In genomic region chr20:57509665-57510237, GRCh38 we compare ENCODE assay signal across 9 cellular contexts. TPM values are rescaled to one million over a fixed set of nuclear protein-coding genes. Genes with fewer than 3 reads are reported as not detected.
A peak's percentile ranks its signal among the peaks of the same experiment; 100 is the strongest.
DNase-seq lines count a peak whose midpoint lies in the region; ATAC-seq, FAIRE-seq and TF ChIP-seq lines count a peak whose summit lies in the region.
"Had no signal": no experiment of that assay in that cellular context is flagged by ENCODE, and none has a peak within 500 bp of the region (broad histone marks: within the 10 kb centered on the region; RNA-seq: fewer than 3 reads in every experiment).

No MANE protein-coding gene starts in this region.

- peak; percentile 53 for TF ChIP-seq RAD21 in HCT116 (IDR thresholded peaks at IDR 0.05; ENCODE audit: low read depth)

- ATAC-seq in HCT116 (peak; percentile 98), GM19324 (IDR thresholded peaks at IDR 0.05; ENCODE audit: low FRiP score, unreplicated experiment) (no peak), GM21367 (IDR thresholded peaks at IDR 0.05; ENCODE audit: unreplicated experiment) (no peak), HG02938 (IDR thresholded peaks at IDR 0.05; ENCODE audit: unreplicated experiment) (no peak)

- no peaks in the 10 kb centered on the region for H3K9me1 ChIP-seq in keratinocyte (ENCODE audit: control insufficient read depth, extremely low read depth, insufficient read depth, low read length)

- H3K36me3 ChIP-seq in HCT116 (ENCODE audit: control insufficient read depth in 1 of 2, insufficient read depth in 2 of 2, low read length in 2 of 2): no peaks in the 10 kb centered on the region
- H3K36me3 ChIP-seq in keratinocyte (ENCODE audit: control insufficient read depth in 2 of 2, extremely low read depth in 1 of 2, insufficient read depth in 2 of 2, low read length in 2 of 2): no peaks in the 10 kb centered on the region

- H3K4me3 Mint-ChIP-seq in CD14-positive monocyte: peak overlapping the region in 1 of 2 donors; percentile 50

- no peak for FAIRE-seq in keratinocyte (lab: Jason Lieb, UNC)

- no peak for TF ChIP-seq POLR2A in HCT116 (IDR thresholded peaks at IDR 0.05; ENCODE audit: borderline replicate concordance, extremely low read depth, insufficient read depth, insufficient read length)

- H3K4me2 ChIP-seq in HCT116 (ENCODE audit: low read length): no peak overlapping the region; the same call in 1 of the 2 replicates
- no peak overlapping the region for H3K4me2 ChIP-seq in keratinocyte (ENCODE audit: control insufficient read depth, extremely low read depth, insufficient read depth, low read depth, low read length)

- H3K4me1 Mint-ChIP-seq in CD14-positive monocyte: peaks cover 7% of the 10 kb centered on the region

- H3K4me3 ChIP-seq in HCT116 (replicated peaks in 1 of 2; ENCODE audit: low read depth in 1 of 2, low read length in 2 of 2) (no peak overlapping the region), keratinocyte (ENCODE audit: control insufficient read depth in 2 of 3, extremely low read depth in 1 of 3, insufficient read depth in 2 of 3, low read depth in 1 of 3, low read length in 3 of 3) (no peak overlapping the region)

- H3K79me2 ChIP-seq in HCT116 (ENCODE audit: insufficient read depth, low read length): no peaks in the 10 kb centered on the region
- H3K79me2 ChIP-seq in keratinocyte (ENCODE audit: control insufficient read depth, insufficient read depth, low read length): no peaks in the 10 kb centered on the region

- POLR2A ChIA-PET in HCT116 (lab: Charles Lee): no interaction called here

- BruUV-seq in HCT116 (replicated peaks; lab: Mats Ljungman, UMichigan): no TSS peak

- peaks cover 0 to 3% (median 2%) of the 10 kb centered on the region in 7 donors for H3K9me3 Mint-ChIP-seq in CD14-positive monocyte

- DNase-seq in CD14-positive monocyte (ENCODE audit: low spot score): no peak
- DNase-seq in HCT116 (ENCODE audit: low read depth, low spot score): peak; percentile 16
- peak; percentile 20 for DNase-seq in SKM-1 treated with dmso at 0.1 percent for 144 hours (lab: John Stamatoyannopoulos, UW; ENCODE audit: unreplicated experiment)
- no peak for DNase-seq in keratinocyte (ENCODE audit: low read depth, low spot score)
- no peak for DNase-seq in amygdala (lab: John Stamatoyannopoulos, UW)

- no peaks in the 10 kb centered on the region for H4K20me1 ChIP-seq in HCT116 (ENCODE audit: insufficient read depth)
- no peaks in the 10 kb centered on the region for H4K20me1 ChIP-seq in keratinocyte (ENCODE audit: control insufficient read depth, extremely low read depth, insufficient read depth, low read length)

- H3K27me3 ChIP-seq in HCT116 (ENCODE audit: insufficient read depth, low read length) (no peaks in the 10 kb centered on the region), keratinocyte (ENCODE audit: control insufficient read depth, extremely low read depth, insufficient read depth, low read length) (peaks cover 18% of the 10 kb centered on the region)

- H3K27ac ChIP-seq in HCT116 (ENCODE audit: low read depth, low read length) (no peak overlapping the region), keratinocyte (ENCODE audit: control insufficient read depth, insufficient read depth, low read length) (no peak overlapping the region)

- H3K27me3 Mint-ChIP-seq in CD14-positive monocyte (ENCODE audit: low read depth in 3 of 3): peaks cover 62 to 74% (median 67%) of the 10 kb centered on the region in 3 donors

- H3K9me2 ChIP-seq in HCT116 (ENCODE audit: insufficient read depth): no peaks in the 10 kb centered on the region

- TF ChIP-seq CTCF in CD14-positive monocyte (IDR thresholded peaks at IDR 0.05) (peak; percentile 38), HCT116 (IDR thresholded peaks at IDR 0.05 in 2 of 3, conservative IDR thresholded peaks at IDR 0.05 in 1 of 3; ENCODE audit: borderline replicate concordance in 1 of 3, insufficient read depth in 1 of 3, low read depth in 2 of 3, low read length in 2 of 3) (peak; percentile 41 to 81 (median 76); a peak in 5 of 6 replicates), keratinocyte (optimal IDR thresholded peaks at IDR 0.05 in 1 of 3, IDR thresholded peaks at IDR 0.05 in 1 of 3, conservative IDR thresholded peaks at IDR 0.05 in 1 of 3; ENCODE audit: extremely low read depth in 1 of 3, insufficient read depth in 2 of 3, low read length in 3 of 3) (peak; percentile 57 to 79 (median 73))

- dilution Hi-C loops in keratinocyte (cut with MboI; ENCODE audit: extremely low pct_ligation_motif_present, low sequenced_read_pairs): no loop called here

- no peak overlapping the region for H3K27ac Mint-ChIP-seq in CD14-positive monocyte

- H3K4me1 ChIP-seq in HCT116 (ENCODE audit: control insufficient read depth in 1 of 2, insufficient read depth in 2 of 2, low read length in 2 of 2) (peaks cover 0 to 4% of the 10 kb centered on the region in 2 experiments; a peak in 1 of 4 replicates), keratinocyte (ENCODE audit: control insufficient read depth, extremely low read depth, insufficient read depth, low read length) (no peaks in the 10 kb centered on the region)

- RAD21 ChIA-PET in HCT116 (lab: Charles Lee; ENCODE audit: low non-redundant PET in 1 of 2, low total read pairs in 2 of 2, uncharacterized antibody in 2 of 2, unreplicated experiment in 2 of 2): no interaction called here

- peaks cover 0 to under 1% of the 10 kb centered on the region in 2 donors for H3K36me3 Mint-ChIP-seq in CD14-positive monocyte

- H2AFZ ChIP-seq in HCT116 (ENCODE audit: low read depth, low read length, poor library complexity, severe bottlenecking) (no peak overlapping the region), keratinocyte (ENCODE audit: control insufficient read depth, low read length) (no peak overlapping the region)

- H3K9me3 ChIP-seq in HCT116 (ENCODE audit: control insufficient read depth in 1 of 2, insufficient read depth in 1 of 2, low read depth in 1 of 2, low read length in 2 of 2) (no peaks in the 10 kb centered on the region), keratinocyte (ENCODE audit: control insufficient read depth, low read depth, low read length) (no peaks in the 10 kb centered on the region)

- CTCF ChIA-PET in HCT116 (lab: Charles Lee): interaction anchor here (0.7 to 3.5 kb wide), 5 partner anchors 11 to 86 kb away, joined by 3 to 24 read pairs (median 4); no protein-coding TSS in a partner anchor

- H3K9ac ChIP-seq in HCT116 (ENCODE audit: low read length) (no peak overlapping the region), keratinocyte (ENCODE audit: control insufficient read depth, extremely low read depth, insufficient read depth, low read length) (no peak overlapping the region)

- intact Hi-C loops in CD14-positive monocyte (cut with micrococcal nuclease) (loop anchor here in 1 of 2 donors (5.0 to 10.0 kb wide), 2 partner anchors 195 to 703 kb away; no protein-coding TSS in a partner anchor), HCT116 (cut with micrococcal nuclease) (no loop called here)

TF ChIP-seq in HCT116, 20 proteins besides CTCF, POLR2A, EP300 and RAD21:
- no peak for TF ChIP-seq CEBPB (IDR thresholded peaks at IDR 0.05; ENCODE audit: low read depth)
- 0 out of 2 replicates have a peak, but pooled peaks have one; percentile 12 for TF ChIP-seq CBX3 (IDR thresholded peaks at IDR 0.05; ENCODE audit: low read depth)

RNA-seq across cellular contexts. Expression of gene CTCFL, which starts 15.2 kb away (rescaled TPM):
- polyA plus RNA-seq in CD14-positive monocyte (not detected), keratinocyte (not detected in 3 replicates)
- 0.34 TPM for total RNA-seq in HCT116 (2021; ENCODE audit: unreplicated experiment)
- polyA plus RNA-seq in HCT116 (2012): not detected in 2 replicates
- not detected for polyA plus RNA-seq in keratinocyte (2011; ENCODE audit: low read depth)
- not detected in 2 replicates for polyA plus RNA-seq in keratinocyte (2011; cell fraction: cytosol; rRNA removed)
- polyA plus RNA-seq in keratinocyte (2011; cell fraction: nucleus; rRNA removed): not detected in 2 replicates
- not detected in 2 replicates for polyA plus RNA-seq in keratinocyte (2012; ENCODE audit: low replicate concordance)
- polyA minus RNA-seq in keratinocyte: not detected in 3 replicates
- not detected for polyA minus RNA-seq in keratinocyte (2011; cell fraction: cytosol; rRNA and poly(A)+ RNA removed)
- not detected in 2 replicates for polyA minus RNA-seq in keratinocyte (2011; cell fraction: nucleus; rRNA and poly(A)+ RNA removed)
- total RNA-seq: T-helper 2 cell treated with Interferon-gamma antibody and Interleukin-4, amounts not matched to agents 100 ng/mL and 5 ng/mL, for 36 hours had no signal

RNA-seq across cellular contexts. Expression of gene PCK1, which starts 51.2 kb away (rescaled TPM):
- polyA plus RNA-seq in CD14-positive monocyte (not detected), keratinocyte (not detected in 3 replicates)
- total RNA-seq in HCT116 (2021; ENCODE audit: unreplicated experiment): 0.49 TPM
- polyA plus RNA-seq in HCT116 (2012): 0.11 TPM in 1 of 2 replicates, not detected in the other
- not detected for polyA plus RNA-seq in keratinocyte (2011; ENCODE audit: low read depth)
- not detected in 2 replicates for polyA plus RNA-seq in keratinocyte (2011; cell fraction: cytosol; rRNA removed)
- polyA plus RNA-seq in keratinocyte (2011; cell fraction: nucleus; rRNA removed): not detected in 2 replicates
- not detected in 2 replicates for polyA plus RNA-seq in keratinocyte (2012; ENCODE audit: low replicate concordance)
- polyA minus RNA-seq in keratinocyte: 0.10 TPM in 1 of 3 replicates, not detected in the others
- polyA minus RNA-seq in keratinocyte (2011; cell fraction: cytosol; rRNA and poly(A)+ RNA removed): not detected
- polyA minus RNA-seq in keratinocyte (2011; cell fraction: nucleus; rRNA and poly(A)+ RNA removed): not detected in 2 replicates
- total RNA-seq: T-helper 2 cell treated with Interferon-gamma antibody and Interleukin-4, amounts not matched to agents 100 ng/mL and 5 ng/mL, for 36 hours had no signal

Comparison
In these comparisons a context has a peak if more than half of its experiments do, and no peak if none do; other contexts are left out.
1. DNase-seq: peak in HCT116 (single experiment) and SKM-1 treated with dmso at 0.1 percent for 144 hours (single experiment); none in CD14-positive monocyte (single experiment), keratinocyte (single experiment) and amygdala (0 of 56).
2. Peak in every context shown above with its lines, with median percentiles within 50 percentile points of each other: CTCF ChIP-seq.